Comparison of ENCODE assay signal across 23 cellular contexts in the genomic region with DNA sequence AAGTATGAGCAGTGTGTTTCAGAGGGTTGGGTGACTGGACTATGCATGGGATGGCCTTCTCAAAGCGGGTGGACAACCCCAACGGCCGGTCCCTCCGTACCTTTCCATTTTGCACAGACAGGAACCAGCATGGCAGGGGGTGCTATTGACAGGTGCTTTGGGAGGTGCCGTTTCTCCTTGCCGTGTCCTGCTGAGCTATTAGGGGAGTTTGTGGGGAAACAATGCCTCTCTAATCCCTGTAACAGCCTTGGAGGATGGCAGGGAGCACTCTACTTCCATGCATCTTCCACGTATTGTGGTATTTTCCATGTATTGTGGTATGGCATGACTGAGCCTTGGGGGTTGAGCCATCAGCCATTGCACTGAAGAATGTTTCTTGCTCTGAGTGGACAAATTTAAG. TPM values are rescaled to one million over a fixed set of nuclear protein-coding genes. Genes with fewer than 3 reads are reported as not detected.
A peak's percentile ranks its signal among the peaks of the same experiment; 100 is the strongest.
DNase-seq lines count a peak whose midpoint lies in the region; ATAC-seq and TF ChIP-seq lines count a peak whose summit lies in the region.
"Had no signal": no experiment of that assay in that cellular context is flagged by ENCODE, and none has a peak within 500 bp of the region (broad histone marks: within the 10 kb centered on the region; RNA-seq: fewer than 3 reads in every experiment).

No MANE protein-coding gene starts in this region.

- H3K9me3 Mint-ChIP-seq in WTC11, result no peaks in the 10 kb centered on the region
- H3K9me3 Mint-ChIP-seq in activated naive CD4-positive, alpha-beta T cell treated with anti-CD3 and anti-CD28 coated beads for 36 hours, result peaks cover 4% of the 10 kb centered on the region
- H3K9me3 Mint-ChIP-seq: CD4-positive, alpha-beta memory T cell; naive thymus-derived CD8-positive, alpha-beta T cell had no signal

- H3K27me3 Mint-ChIP-seq in WTC11 (ENCODE audit: low read depth), result no peaks in the 10 kb centered on the region
- H3K27me3 Mint-ChIP-seq in activated naive CD4-positive, alpha-beta T cell treated with anti-CD3 and anti-CD28 coated beads for 36 hours (ENCODE audit: low read depth), result no peaks in the 10 kb centered on the region
- H3K27me3 Mint-ChIP-seq: CD4-positive, alpha-beta memory T cell; naive thymus-derived CD8-positive, alpha-beta T cell had no signal

- H3K4me3 Mint-ChIP-seq in WTC11, result peak overlapping the region; percentile 15
- no peak overlapping the region for H3K4me3 Mint-ChIP-seq in activated naive CD4-positive, alpha-beta T cell treated with anti-CD3 and anti-CD28 coated beads for 36 hours
- H3K4me3 Mint-ChIP-seq: naive thymus-derived CD8-positive, alpha-beta T cell had no signal

- POLR2A ChIA-PET in WTC11 (lab: Charles Lee), result no interaction called here

- H3K4me3 ChIP-seq in H7 (ENCODE audit: insufficient read depth, low read depth, low read length), result no peak overlapping the region
- H3K4me3 ChIP-seq: tibial artery had no signal

- ATAC-seq in WTC11, result peak; percentile 84
- ATAC-seq: left ventricle myocardium superior; naive thymus-derived CD8-positive, alpha-beta T cell had no signal

- H3K27me3 ChIP-seq in H7 (ENCODE audit: control insufficient read depth, insufficient read depth, low read length), result no peaks in the 10 kb centered on the region
- H3K27me3 ChIP-seq: tibial artery had no signal

- CTCF ChIA-PET in WTC11 (lab: Charles Lee), result interaction anchor here (2.3 kb wide), 1 partner anchor 47 kb away, joined by 5 read pairs; no protein-coding TSS in a partner anchor
- CTCF ChIA-PET in activated naive CD4-positive, alpha-beta T cell treated with anti-CD3 and anti-CD28 coated beads for 36 hours (lab: Charles Lee), result no interaction called here

- intact Hi-C loops in activated naive CD4-positive, alpha-beta T cell treated with anti-CD3 and anti-CD28 coated beads for 36 hours (cut with micrococcal nuclease), result no loop called here

- peak; percentile 2 for DNase-seq in NCI-H748 (lab: John Stamatoyannopoulos, UW; ENCODE audit: unreplicated experiment)
- no peak for DNase-seq in NCI-H748 treated with DMSO at 0.1 percent for 48 hours (lab: John Stamatoyannopoulos, UW)
- DNase-seq in H7, result peak; percentile 40
- peak; percentile 11 for DNase-seq in WTC11 (ENCODE audit: low spot score)
- peak; percentile 25 for DNase-seq in iPS-NIHi7 (ENCODE audit: extremely low spot score)
- DNase-seq in activated gamma-delta T cell treated with Interleukin-2 at 50 U/mL for 16 hours, result no peak
- DNase-seq in KG1 (lab: John Stamatoyannopoulos, UW), result no peak
- no peak for DNase-seq in activated naive CD4-positive, alpha-beta T cell treated with anti-CD3 and anti-CD28 coated beads for 36 hours
- DNase-seq: activated CD4-positive, alpha-beta T cell treated with anti-CD3 and anti-CD28 coated beads, Interleukin-2, amount 50 U/mL, for 4 hours; activated effector memory CD4-positive, alpha-beta T cell treated with anti-CD3 and anti-CD28 coated beads, Interleukin-2, amount 50 U/mL, for 16 hours; CD4-positive, alpha-beta memory T cell; hypothalamus; islet precursor cell; KBM-7; left ventricle myocardium superior; midbrain; MM.1S; naive thymus-derived CD8-positive, alpha-beta T cell; NCI-H524 treated with DMSO at 0.1 percent for 48 hours; stimulated activated naive CD4-positive, alpha-beta T cell; SW 1271; T1000; tibial artery had no signal

- no peaks in the 10 kb centered on the region for H3K36me3 Mint-ChIP-seq in WTC11
- H3K36me3 Mint-ChIP-seq in activated naive CD4-positive, alpha-beta T cell treated with anti-CD3 and anti-CD28 coated beads for 36 hours (ENCODE audit: low read depth), result peaks cover 40% of the 10 kb centered on the region

- no peak for TF ChIP-seq CTCF in WTC11 (IDR thresholded peaks at IDR 0.05)

- H3K27ac Mint-ChIP-seq in WTC11, result peak overlapping the region; percentile 63
- no peak overlapping the region for H3K27ac Mint-ChIP-seq in activated naive CD4-positive, alpha-beta T cell treated with anti-CD3 and anti-CD28 coated beads for 36 hours
- H3K27ac Mint-ChIP-seq: naive thymus-derived CD8-positive, alpha-beta T cell had no signal

- peaks cover 45% of the 10 kb centered on the region for H3K4me1 Mint-ChIP-seq in WTC11
- peaks cover 60% of the 10 kb centered on the region for H3K4me1 Mint-ChIP-seq in activated naive CD4-positive, alpha-beta T cell treated with anti-CD3 and anti-CD28 coated beads for 36 hours (ENCODE audit: low read depth)

- no peaks in the 10 kb centered on the region for H3K36me3 ChIP-seq in H7 (replicated peaks; ENCODE audit: control insufficient read depth, insufficient read depth, low read length)
- H3K36me3 ChIP-seq: tibial artery had no signal

TF ChIP-seq in WTC11, 78 proteins besides CTCF, POLR2A, EP300 and RAD21 (continues in another document):
- TF ChIP-seq GRHL2 (CRISPR knock-in tag; IDR thresholded peaks at IDR 0.05; ENCODE audit: insufficient replicate concordance, severe bottlenecking) (no peak), ZNF138 (CRISPR knock-in tag; conservative IDR thresholded peaks at IDR 0.05) (no peak), TEAD4 (CRISPR knock-in tag; IDR thresholded peaks at IDR 0.05) (no peak), FOXP4 (CRISPR knock-in tag; IDR thresholded peaks at IDR 0.05) (peak; percentile 39; the same call in 1 of the 2 replicates), ELF4 (CRISPR knock-in tag; IDR thresholded peaks at IDR 0.05; ENCODE audit: low read depth) (no peak), GTF2I (CRISPR knock-in tag; conservative IDR thresholded peaks at IDR 0.05) (no peak), JAZF1 (CRISPR knock-in tag; IDR thresholded peaks at IDR 0.05) (no peak), RELA (CRISPR knock-in tag; IDR thresholded peaks at IDR 0.05; ENCODE audit: borderline replicate concordance) (no peak), MXD4 (CRISPR knock-in tag; IDR thresholded peaks at IDR 0.05; ENCODE audit: borderline replicate concordance) (no peak), E2F1 (CRISPR knock-in tag; IDR thresholded peaks at IDR 0.05) (no peak), ZNF423 (CRISPR knock-in tag; IDR thresholded peaks at IDR 0.05) (peak; percentile 84), TP53 (CRISPR knock-in tag; IDR thresholded peaks at IDR 0.05) (no peak), FOXJ3 (CRISPR knock-in tag; IDR thresholded peaks at IDR 0.05; ENCODE audit: borderline replicate concordance) (no peak)
- TF ChIP-seq, protein P1, sequence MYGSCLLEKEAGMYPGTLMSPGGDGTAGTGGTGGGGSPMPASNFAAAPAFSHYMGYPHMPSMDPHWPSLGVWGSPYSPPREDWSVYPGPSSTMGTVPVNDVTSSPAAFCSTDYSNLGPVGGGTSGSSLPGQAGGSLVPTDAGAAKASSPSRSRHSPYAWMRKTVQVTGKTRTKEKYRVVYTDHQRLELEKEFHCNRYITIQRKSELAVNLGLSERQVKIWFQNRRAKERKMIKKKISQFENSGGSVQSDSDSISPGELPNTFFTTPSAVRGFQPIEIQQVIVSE (CRISPR knock-in tag; IDR thresholded peaks at IDR 0.05; ENCODE audit: borderline replicate concordance), result no peak
- TF ChIP-seq, protein P2, sequence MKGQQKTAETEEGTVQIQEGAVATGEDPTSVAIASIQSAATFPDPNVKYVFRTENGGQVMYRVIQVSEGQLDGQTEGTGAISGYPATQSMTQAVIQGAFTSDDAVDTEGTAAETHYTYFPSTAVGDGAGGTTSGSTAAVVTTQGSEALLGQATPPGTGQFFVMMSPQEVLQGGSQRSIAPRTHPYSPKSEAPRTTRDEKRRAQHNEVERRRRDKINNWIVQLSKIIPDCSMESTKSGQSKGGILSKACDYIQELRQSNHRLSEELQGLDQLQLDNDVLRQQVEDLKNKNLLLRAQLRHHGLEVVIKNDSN (CRISPR knock-in tag; IDR thresholded peaks at IDR 0.05), result no peak
- TF ChIP-seq, protein P3, sequence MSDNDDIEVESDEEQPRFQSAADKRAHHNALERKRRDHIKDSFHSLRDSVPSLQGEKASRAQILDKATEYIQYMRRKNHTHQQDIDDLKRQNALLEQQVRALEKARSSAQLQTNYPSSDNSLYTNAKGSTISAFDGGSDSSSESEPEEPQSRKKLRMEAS (CRISPR knock-in tag; IDR thresholded peaks at IDR 0.05), result no peak
- TF ChIP-seq, protein P4, sequence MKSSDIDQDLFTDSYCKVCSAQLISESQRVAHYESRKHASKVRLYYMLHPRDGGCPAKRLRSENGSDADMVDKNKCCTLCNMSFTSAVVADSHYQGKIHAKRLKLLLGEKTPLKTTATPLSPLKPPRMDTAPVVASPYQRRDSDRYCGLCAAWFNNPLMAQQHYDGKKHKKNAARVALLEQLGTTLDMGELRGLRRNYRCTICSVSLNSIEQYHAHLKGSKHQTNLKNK (CRISPR knock-in tag; IDR thresholded peaks at IDR 0.05), result no peak

RNA-seq across cellular contexts. Expression of gene LRRC8B, which starts 6.1 kb away (rescaled TPM):
- 15.9 and 18.0 TPM in 2 replicates for total RNA-seq in H7 (2014; rRNA removed; shearing (Covaris generic))
- total RNA-seq in WTC11 (2021), result 23.6 to 25.5 TPM (median 24.2 TPM) in 3 replicates
- 10 to 100 TPM; 18.0 to 20.4 TPM for total RNA-seq in activated naive CD4-positive, alpha-beta T cell treated with anti-CD3 and anti-CD28 coated beads for 36 hours

Comparison
In these comparisons a context has a peak if more than half of its experiments do, and no peak if none do; other contexts are left out.
1. DNase-seq: peak in NCI-H748 (single experiment), H7 (single experiment), WTC11 (single experiment) and iPS-NIHi7 (single experiment); none in NCI-H748 treated with DMSO at 0.1 percent for 48 hours (single experiment), activated gamma-delta T cell treated with Interleukin-2 at 50 U/mL for 16 hours (single experiment), KG1 (single experiment) and activated naive CD4-positive, alpha-beta T cell treated with anti-CD3 and anti-CD28 coated beads for 36 hours (single experiment).